1 cellular context compared by ENCODE assay signal in genomic region chr20:36306557-36307411, GRCh38.
TF ChIP-seq lines count a peak whose summit lies in the region.

No MANE protein-coding gene starts in this region.

TF ChIP-seq in GM23338, 12 proteins besides CTCF, POLR2A, EP300 and RAD21 (continued from another document):
- TF ChIP-seq REST (IDR thresholded peaks at IDR 0.05; ENCODE audit: unreplicated experiment) (no peak), CREB1 (CRISPR knock-in tag; IDR thresholded peaks at IDR 0.05; ENCODE audit: low read depth) (no peak), ETS1 (IDR thresholded peaks at IDR 0.05) (no peak), ZNF114 (CRISPR knock-in tag; IDR thresholded peaks at IDR 0.05) (no peak), STAT1 (IDR thresholded peaks at IDR 0.05; ENCODE audit: unreplicated experiment) (no peak), JUNB (IDR thresholded peaks at IDR 0.05; ENCODE audit: unreplicated experiment) (no peak)
